ENCODE assay signal across 32 cellular contexts in genomic region chr18:56386856-56387255, GRCh38.
"Had no signal": no experiment of that assay in that cellular context is flagged by ENCODE, and none has a peak within 500 bp of the region (broad histone marks: within the 10 kb centered on the region; RNA-seq: fewer than 3 reads in every experiment).

No MANE protein-coding gene starts in this region.

- H3K4me3 ChIP-seq: adrenal gland, ascending aorta, body of pancreas, breast epithelium, cardiac muscle cell had no signal

- ATAC-seq: activated naive CD4-positive, alpha-beta T cell treated with anti-CD3 and anti-CD28 coated beads, Interleukin-2, amount 50 U/mL, for 72 hours; activated naive CD8-positive, alpha-beta T cell treated with anti-CD3 and anti-CD28 coated beads, Interleukin-2, amount 50 U/mL, for 24 hours; activated T-cell treated with anti-CD3 and anti-CD28 coated beads, Interleukin-2, amount 50 U/mL, for 4 hours; activated T-cell treated with anti-CD3 and anti-CD28 coated beads, Interleukin-2, amount 50 U/mL, for 72 hours; activated T-helper 17 cell treated with anti-CD3 and anti-CD28 coated beads, Interleukin-2, amount 50 U/mL, for 72 hours; body of pancreas had no signal

- H3K27me3 ChIP-seq: adrenal gland, ascending aorta, body of pancreas, brain microvascular endothelial cell, breast epithelium, cardiac muscle cell had no signal

- H3K36me3 ChIP-seq: adrenal gland, ascending aorta, brain microvascular endothelial cell, breast epithelium, cardiac muscle cell had no signal

- DNase-seq: activated effector memory CD4-positive, alpha-beta T cell treated with anti-CD3 and anti-CD28 coated beads, Interleukin-2, amount 50 U/mL, for 16 hours; activated effector memory CD4-positive, alpha-beta T cell treated with Interleukin-2 at 50 U/mL for 16 hours; activated gamma-delta T cell; activated gamma-delta T cell treated with Interleukin-2 at 50 U/mL for 16 hours; activated naive CD4-positive, alpha-beta T cell; activated naive CD4-positive, alpha-beta T cell treated with anti-CD3 and anti-CD28 coated beads for 36 hours; activated naive CD4-positive, alpha-beta T cell treated with anti-CD3 and anti-CD28 coated beads, Interleukin-2, amount 10 ng/mL, durations not matched to agents 7 days and 5 days; activated naive CD4-positive, alpha-beta T cell treated with anti-CD3 and anti-CD28 coated beads, Interleukin-2, amount 50 U/mL, for 16 hours; activated naive CD4-positive, alpha-beta T cell treated with Interleukin-2 at 50 U/mL for 16 hours; activated naive CD8-positive, alpha-beta T cell treated with anti-CD3 and anti-CD28 coated beads for 36 hours; activated naive CD8-positive, alpha-beta T cell treated with anti-CD3 and anti-CD28 coated beads, Interleukin-2, amount 10 ng/mL, durations not matched to agents 7 days and 5 days; activated naive CD8-positive, alpha-beta T cell treated with anti-CD3 and anti-CD28 coated beads, Interleukin-2, amount 50 U/mL, for 24 hours; activated T-cell treated with anti-CD3 and anti-CD28 coated beads, Interleukin-2, amount 50 U/mL, for 1 hour; activated T-cell treated with anti-CD3 and anti-CD28 coated beads, Interleukin-2, amount 50 U/mL, for 24 hours; activated T-cell treated with anti-CD3 and anti-CD28 coated beads, Interleukin-2, amount 50 U/mL, for 4 hours; activated T-cell treated with anti-CD3 and anti-CD28 coated beads, Interleukin-2, amount 50 U/mL, for 48 hours; activated T-cell treated with anti-CD3 and anti-CD28 coated beads, Interleukin-2, amount 50 U/mL, for 72 hours; adrenal gland; amniotic stem cell; amygdala; anterior cingulate cortex; aorta; body of pancreas; brain microvascular endothelial cell; caudate nucleus; central memory CD4-positive, alpha-beta T cell; cerebellar nuclear complex had no signal

- H3K27ac ChIP-seq: adrenal gland, ascending aorta, body of pancreas, brain microvascular endothelial cell, breast epithelium, cardiac muscle cell had no signal

- H3K9me3 ChIP-seq: adrenal gland, ascending aorta, body of pancreas, breast epithelium had no signal

- H3K4me1 ChIP-seq: adrenal gland, ascending aorta, breast epithelium had no signal
